Comparison of ENCODE assay signal across 8 cellular contexts in the genomic region with DNA sequence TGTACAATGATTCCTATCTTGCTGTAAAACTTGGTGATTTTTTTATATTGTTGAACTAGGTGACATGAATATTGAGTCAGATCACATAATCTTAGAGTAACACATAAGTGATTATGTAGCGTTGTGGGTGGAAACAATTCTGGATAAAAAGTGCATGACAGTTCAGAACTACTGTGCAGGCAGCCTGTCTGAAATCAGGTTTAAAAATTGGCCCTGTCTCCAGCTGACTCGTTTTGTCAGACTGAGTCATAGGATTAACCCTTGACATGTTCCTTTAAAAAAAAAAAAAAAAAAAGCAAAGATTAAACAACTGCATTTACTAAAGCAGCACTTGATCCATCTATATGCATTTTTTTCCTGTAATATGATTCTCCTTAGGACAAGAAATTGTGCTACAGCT.
DNase-seq lines count a peak whose midpoint lies in the region; ATAC-seq, FAIRE-seq and TF ChIP-seq lines count a peak whose summit lies in the region.

No MANE protein-coding gene starts in this region.

- FAIRE-seq in HTR-8/SVneo (lab: Jason Lieb, UNC): no peak

- H3K36me3 ChIP-seq in brain microvascular endothelial cell (replicated peaks): no peaks in the 10 kb centered on the region
- H3K36me3 ChIP-seq in mesodermal cell (ENCODE audit: control insufficient read depth, insufficient read depth, low read length): no peaks in the 10 kb centered on the region
- no peaks in the 10 kb centered on the region for H3K36me3 ChIP-seq in sigmoid colon

- intact Hi-C loops in sigmoid colon (cut with DNase I): loop anchor here (2.0 to 10.0 kb wide), 3 partner anchors 67 to 721 kb away; no protein-coding TSS in a partner anchor

- TF ChIP-seq EP300 in sigmoid colon (IDR thresholded peaks at IDR 0.05): no peak

- H3K9me3 ChIP-seq in mesodermal cell (ENCODE audit: control insufficient read depth, low read length) (no peaks in the 10 kb centered on the region), sigmoid colon (no peaks in the 10 kb centered on the region)

- ATAC-seq in GM18909 (IDR thresholded peaks at IDR 0.05; ENCODE audit: poor library complexity, unreplicated experiment): no peak

- TF ChIP-seq CTCF in brain microvascular endothelial cell (IDR thresholded peaks at IDR 0.05; ENCODE audit: low read depth, low read length, missing control alignments) (no peak), sigmoid colon (IDR thresholded peaks at IDR 0.05) (no peak)

- in situ Hi-C loops in brain microvascular endothelial cell (cut with HindIII; ENCODE audit: low pct_ligation_motif_present, low sequenced_read_pairs): no loop called here

- H3K27ac ChIP-seq in brain microvascular endothelial cell (peak overlapping the region; percentile 48), mesodermal cell (ENCODE audit: low read depth, low read length, severe bottlenecking) (peak overlapping the region; percentile 74), sigmoid colon (peak overlapping the region in 2 of 4 donors; percentile 8 to 31)

- 0% methylated on average over 1 of the region's 2 CpGs; no CpG with 5 or more reads in 1 of the 2 experiments for WGBS in mesodermal cell (ENCODE audit: insufficient coverage in 2 of 2), 2 experiments
- WGBS in sigmoid colon, 2 donors: 37 to 41% methylated on average over 2 of the region's 2 CpGs

- TF ChIP-seq POLR2A in sigmoid colon (IDR thresholded peaks at IDR 0.05): no peak

- H3K4me3 ChIP-seq in brain microvascular endothelial cell (ENCODE audit: low read depth, low read length): no peak overlapping the region
- no peak overlapping the region for H3K4me3 ChIP-seq in mesodermal cell (ENCODE audit: extremely low read depth, insufficient read depth, low read length, poor library complexity, severe bottlenecking)
- H3K4me3 ChIP-seq in sigmoid colon: no peak overlapping the region

- DNase-seq in Ammon's horn (ENCODE audit: low spot score) (peak; percentile 20), HTR-8/SVneo (ENCODE audit: insufficient read length, low spot score) (peak; percentile 7), brain microvascular endothelial cell (peak; percentile 89), sigmoid colon (no peak), NCI-H187 (lab: John Stamatoyannopoulos, UW) (no peak)
- DNase-seq in activated CD8-positive, alpha-beta memory T cell treated with anti-CD3 and anti-CD28 coated beads, Interleukin-2, amount 50 U/mL, for 4 hours: no peak

- H3K4me1 ChIP-seq in mesodermal cell (ENCODE audit: control insufficient read depth, insufficient read depth, low read length, poor library complexity, severe bottlenecking) (peaks cover 45% of the 10 kb centered on the region), sigmoid colon (peaks cover 0 to 71% (median 40%) of the 10 kb centered on the region in 4 donors)

- H3K27me3 ChIP-seq in brain microvascular endothelial cell (replicated peaks) (no peaks in the 10 kb centered on the region), sigmoid colon (no peaks in the 10 kb centered on the region)

Comparison
In these comparisons a context has a peak if more than half of its experiments do, and no peak if none do; other contexts are left out.
1. DNase-seq: peak in Ammon's horn (single experiment), HTR-8/SVneo (single experiment) and brain microvascular endothelial cell (single experiment); none in sigmoid colon (single experiment), activated CD8-positive, alpha-beta memory T cell treated with anti-CD3 and anti-CD28 coated beads, Interleukin-2, amount 50 U/mL, for 4 hours (single experiment) and NCI-H187 (0 of 2).